24 cellular contexts compared by ENCODE assay signal in the genomic region with DNA sequence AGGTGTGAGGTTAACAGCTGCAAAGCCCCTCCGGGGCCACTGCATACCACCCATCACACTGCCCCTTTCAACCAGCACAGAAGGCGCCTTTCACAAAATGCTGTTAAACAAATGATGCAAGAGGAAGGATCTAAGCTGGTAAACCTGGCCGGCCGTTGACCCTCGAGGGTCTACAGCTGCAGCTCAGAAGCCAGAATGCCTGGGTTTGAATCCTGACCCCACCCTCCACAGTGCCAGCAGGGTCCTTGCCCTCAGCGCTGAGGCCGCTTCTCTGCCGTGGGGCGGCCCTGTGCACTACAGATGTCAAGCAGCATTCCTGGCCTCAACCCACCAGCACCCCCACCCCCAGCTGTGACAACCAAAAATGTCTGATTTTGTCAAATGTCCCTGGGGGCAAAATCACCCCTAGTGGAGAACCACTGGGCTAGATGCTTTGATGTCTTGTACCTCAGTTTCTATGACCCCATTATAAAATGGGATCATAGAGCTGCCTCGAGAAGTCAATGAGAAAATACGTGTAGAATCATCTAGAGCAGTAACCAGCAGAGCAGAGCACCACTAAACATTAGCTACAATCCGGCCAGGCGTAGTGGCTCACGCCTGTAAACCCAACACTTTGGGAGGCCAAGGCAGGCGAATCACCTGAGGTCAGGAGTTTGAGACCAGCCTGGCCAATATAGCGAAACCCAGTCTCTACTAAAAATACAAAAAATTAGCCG.
A peak's percentile ranks its signal among the peaks of the same experiment; 100 is the strongest.
DNase-seq lines count a peak whose midpoint lies in the region; ATAC-seq, FAIRE-seq and TF ChIP-seq lines count a peak whose summit lies in the region.
"Had no signal": no experiment of that assay in that cellular context is flagged by ENCODE, and none has a peak within 500 bp of the region (broad histone marks: within the 10 kb centered on the region; RNA-seq: fewer than 3 reads in every experiment).

No MANE protein-coding gene starts in this region.

- FAIRE-seq in HepG2 (lab: Jason Lieb, UNC) = no peak
- FAIRE-seq: A549, GM12892, GM18507, HTR-8/SVneo had no signal

- peak overlapping the region; percentile 19 for H2AK5ac ChIP-seq in trophoblast cell (ENCODE audit: low read length)

- H3K4me2 ChIP-seq in HepG2 (ENCODE audit: low read depth, low read length) = no peak overlapping the region
- H3K4me2 ChIP-seq in GM23338 = no peak overlapping the region
- H3K4me2 ChIP-seq in trophoblast cell (ENCODE audit: low read length) = no peak overlapping the region
- H3K4me2 ChIP-seq: A549 had no signal

- H3K4me1 Mint-ChIP-seq in GM23338 (peaks cover 10% of the 10 kb centered on the region), brain (peaks cover 77% of the 10 kb centered on the region)

- H3K36me3 ChIP-seq in HepG2 (replicated peaks in 1 of 2; ENCODE audit: control insufficient read depth in 1 of 2, insufficient read depth in 2 of 2, low read length in 2 of 2) (no peaks in the 10 kb centered on the region), right lobe of liver (no peaks in the 10 kb centered on the region), GM23338 (ENCODE audit: insufficient read depth) (no peaks in the 10 kb centered on the region), trophoblast cell (ENCODE audit: control insufficient read depth in 1 of 2, insufficient read depth in 2 of 2, low read length in 2 of 2) (peaks cover 8 to 9% of the 10 kb centered on the region in 2 experiments)

- no peak for TF ChIP-seq RAD21 in HepG2 (CRISPR knock-in tag; IDR thresholded peaks at IDR 0.05)

- H3K27ac Mint-ChIP-seq in GM23338 (peak overlapping the region; percentile 59; the same call in 1 of the 2 replicates), brain (peak overlapping the region in 3 of 5 experiments; percentile 92 to 95 (median 93))
- H3K27ac Mint-ChIP-seq: CD8-positive, alpha-beta T cell; HFFc6 had no signal

- no peak overlapping the region for H3K23ac ChIP-seq in trophoblast cell (ENCODE audit: low read length)

- no peak overlapping the region for H3K4me3 ChIP-seq in HepG2 (replicated peaks in 1 of 3; ENCODE audit: insufficient read depth in 1 of 3, low read depth in 2 of 3, low read length in 3 of 3)
- no peak overlapping the region for H3K4me3 ChIP-seq in right lobe of liver
- H3K4me3 ChIP-seq in GM23338 = no peak overlapping the region
- H3K4me3 ChIP-seq in trophoblast cell (ENCODE audit: low read depth, low read length) = no peak overlapping the region
- H3K4me3 ChIP-seq: A549 had no signal

- peaks cover 9% of the 10 kb centered on the region for H3K27me3 Mint-ChIP-seq in GM23338 (ENCODE audit: insufficient read depth, low read depth, poor library complexity)
- H3K27me3 Mint-ChIP-seq in brain = no peaks in the 10 kb centered on the region

- in situ Hi-C loops in HepG2 (cut with HindIII; ENCODE audit: extremely low pct_ligation_motif_present, low pct_unique_long_range_greater_than_20kb) (no loop called here), G401 (cut with HindIII; ENCODE audit: low sequenced_read_pairs) (no loop called here)

- no peak overlapping the region for H4K8ac ChIP-seq in trophoblast cell (ENCODE audit: low read depth, low read length)

- no peak overlapping the region for H2AFZ ChIP-seq in HepG2 (ENCODE audit: low read length)
- no peak overlapping the region for H2AFZ ChIP-seq in GM23338
- H2AFZ ChIP-seq in trophoblast cell (ENCODE audit: insufficient read depth, low read length, poor library complexity) = no peak overlapping the region

- H3K4me1 ChIP-seq in HepG2 (ENCODE audit: insufficient read depth, low read length) = peaks cover 58% of the 10 kb centered on the region
- H3K4me1 ChIP-seq in right lobe of liver = no peaks in the 10 kb centered on the region
- no peaks in the 10 kb centered on the region for H3K4me1 ChIP-seq in GM23338 (ENCODE audit: insufficient read depth)
- H3K4me1 ChIP-seq in trophoblast cell (ENCODE audit: control insufficient read depth in 1 of 2, insufficient read depth in 2 of 2, low read length in 2 of 2) = peaks cover 26 to 34% of the 10 kb centered on the region in 2 experiments

- H3K9ac ChIP-seq in HepG2 (ENCODE audit: insufficient read depth, low read depth, low read length) = no peak overlapping the region
- no peak overlapping the region for H3K9ac ChIP-seq in trophoblast cell (ENCODE audit: low read length)

- no peaks in the 10 kb centered on the region for H3F3A ChIP-seq in GM23338 (replicated peaks; ENCODE audit: low read depth)

- 0 out of 5 replicates have a peak, but pooled peaks cover 0 to under 1% of the 10 kb centered on the region in 2 experiments for H3K27me3 ChIP-seq in HepG2 (ENCODE audit: control insufficient read depth in 1 of 2, insufficient read depth in 2 of 2, low read length in 2 of 2)
- no peaks in the 10 kb centered on the region for H3K27me3 ChIP-seq in right lobe of liver
- H3K27me3 ChIP-seq in GM23338 (ENCODE audit: insufficient read depth) = no peaks in the 10 kb centered on the region
- no peaks in the 10 kb centered on the region for H3K27me3 ChIP-seq in trophoblast cell (ENCODE audit: insufficient read depth, low read length)

- H3K36me3 Mint-ChIP-seq in GM23338 (ENCODE audit: low read depth) (0 out of 3 replicates have a peak, but pooled peaks cover 3% of the 10 kb centered on the region), brain (peaks cover 11% of the 10 kb centered on the region)
- H3K36me3 Mint-ChIP-seq: CD8-positive, alpha-beta T cell had no signal

- 53% methylated on average over 12 of the region's 17 CpGs for WGBS in HepG2 (ENCODE audit: low lambda C conversion rate)
- no CpG with 5 or more reads among the region's 17 CpGs for WGBS in right lobe of liver (ENCODE audit: insufficient coverage, low coverage, low lambda C conversion rate, missing lambda C conversion rate)
- no CpG with 5 or more reads among the region's 17 CpGs for WGBS in trophoblast cell (ENCODE audit: extremely low coverage, insufficient coverage, insufficient read length)

- ATAC-seq in HepG2 (no peak), right lobe of liver (no peak), GM23338 (no peak), GM21528 (IDR thresholded peaks at IDR 0.05; ENCODE audit: low FRiP score, unreplicated experiment) (no peak)
- ATAC-seq: A549; CD8-positive, alpha-beta T cell; HCT116 had no signal

- no peaks in the 10 kb centered on the region for H3K9me3 ChIP-seq in HepG2 (ENCODE audit: low read length)
- no peaks in the 10 kb centered on the region for H3K9me3 ChIP-seq in right lobe of liver
- peaks cover 1% of the 10 kb centered on the region for H3K9me3 ChIP-seq in trophoblast cell (ENCODE audit: insufficient read depth, low read depth, low read length)
- H3K9me3 ChIP-seq: A549 had no signal

- H3K79me2 ChIP-seq in HepG2 (ENCODE audit: insufficient read depth, low read length) = no peaks in the 10 kb centered on the region
- H3K79me2 ChIP-seq in GM23338 (replicated peaks; ENCODE audit: insufficient read depth) = no peaks in the 10 kb centered on the region
- peaks cover 1% of the 10 kb centered on the region for H3K79me2 ChIP-seq in trophoblast cell (ENCODE audit: control insufficient read depth, insufficient read depth, low read length, poor library complexity)

- TF ChIP-seq CTCF in HepG2 (CRISPR knock-in tag; IDR thresholded peaks at IDR 0.05) (no peak), right lobe of liver (IDR thresholded peaks at IDR 0.05) (no peak), GM23338 (conservative IDR thresholded peaks at IDR 0.05; ENCODE audit: low read depth in 2 of 2) (no peak), brain (conservative IDR thresholded peaks at IDR 0.05) (no peak)

- peak overlapping the region; percentile 62 for H2BK12ac ChIP-seq in trophoblast cell (ENCODE audit: low read length)

- H4K20me1 ChIP-seq in HepG2 (ENCODE audit: insufficient read depth, low read length) = no peaks in the 10 kb centered on the region
- no peaks in the 10 kb centered on the region for H4K20me1 ChIP-seq in GM23338 (replicated peaks; ENCODE audit: insufficient read depth)

- TF ChIP-seq EP300 in HepG2 (IDR thresholded peaks at IDR 0.05; ENCODE audit: low read depth in 2 of 2, low read length in 2 of 2) (peak in 1 of 2 experiments; percentile 22; a peak in 1 of 4 replicates), HepG2 (CRISPR knock-in tag; IDR thresholded peaks at IDR 0.05; ENCODE audit: borderline replicate concordance) (no peak)

- H2BK5ac ChIP-seq in trophoblast cell (ENCODE audit: low read depth, low read length, poor library complexity) = no peak overlapping the region

- peak overlapping the region; percentile 52 for H4K91ac ChIP-seq in trophoblast cell (ENCODE audit: low read depth, low read length)

- intact Hi-C loops in HepG2 (cut with micrococcal nuclease; ENCODE audit: unreplicated experiment) (loop anchor here (10.0 kb wide), 1 partner anchor 85 kb away; no protein-coding TSS in a partner anchor), right lobe of liver (cut with DNase I) (no loop called here)

- no peak overlapping the region for H3K4ac ChIP-seq in trophoblast cell (ENCODE audit: low read depth, low read length)

- H3K18ac ChIP-seq in trophoblast cell (ENCODE audit: low read length) = no peak overlapping the region

- TF ChIP-seq POLR2A in HepG2 (IDR thresholded peaks at IDR 0.05; ENCODE audit: insufficient read depth in 1 of 2, low read depth in 2 of 2, low read length in 2 of 2) = no peak
- TF ChIP-seq POLR2A in right lobe of liver (IDR thresholded peaks at IDR 0.05) = no peak

- POLR2A ChIA-PET in HepG2 (lab: Yijun Ruan, JAX) = no interaction called here

- H3K9me3 Mint-ChIP-seq in GM23338 = no peaks in the 10 kb centered on the region
- no peaks in the 10 kb centered on the region for H3K9me3 Mint-ChIP-seq in brain
- H3K9me3 Mint-ChIP-seq: CD8-positive, alpha-beta T cell; HFFc6 had no signal

- no peak overlapping the region for H4K12ac ChIP-seq in trophoblast cell (ENCODE audit: low read depth, low read length)

- no peaks in the 10 kb centered on the region for H3K9me2 ChIP-seq in GM23338 (ENCODE audit: insufficient read depth)

- no peak overlapping the region for H3K14ac ChIP-seq in trophoblast cell (ENCODE audit: low read length)

- no peak for DNase-seq in HepG2 (ENCODE audit: low spot score)
- no peak for DNase-seq in right lobe of liver
- no peak for DNase-seq in GM23338 (ENCODE audit: low spot score)
- DNase-seq in trophoblast cell = no peak
- DNase-seq in activated T-cell treated with anti-CD3 and anti-CD28 coated beads, Interleukin-2, amount 50 U/mL, for 48 hours = no peak
- no peak for DNase-seq in G401 (ENCODE audit: low spot score)
- DNase-seq: AML-193; CD8-positive, alpha-beta T cell; DMS 273 treated with DMSO at 0.1 percent for 48 hours; DMS53; DND-41; EL; GDM1; GOT3; H7; HFFc6 had no signal

- CTCF ChIA-PET in HepG2 (lab: Yijun Ruan, JAX; ENCODE audit: low intra/inter-chr PET ratio, low total read pairs) = no interaction called here

- BruUV-seq in HepG2 (replicated peaks; lab: Mats Ljungman, UMichigan) = no TSS peak

- H3K79me1 ChIP-seq in trophoblast cell (ENCODE audit: low read length) = peaks cover 12% of the 10 kb centered on the region

- H3K27ac ChIP-seq in HepG2 (ENCODE audit: extremely low read length, insufficient read depth, low read length) (no peak overlapping the region), right lobe of liver (no peak overlapping the region), GM23338 (ENCODE audit: low read depth) (no peak overlapping the region), trophoblast cell (ENCODE audit: low read depth, low read length) (no peak overlapping the region)
- H3K27ac ChIP-seq: 22Rv1 had no signal

- no peak overlapping the region for H2BK120ac ChIP-seq in trophoblast cell (ENCODE audit: insufficient read depth, low read length, poor library complexity)

- H3K4me3 Mint-ChIP-seq in GM23338 (no peak overlapping the region), brain (peak overlapping the region in 1 of 5 experiments; percentile 27)
- H3K4me3 Mint-ChIP-seq: CD8-positive, alpha-beta T cell; HFFc6 had no signal
